ENCODE assay signal across 8 cellular contexts in genomic region chr20:17895641-17896246, GRCh38.
DNase-seq lines count a peak whose midpoint lies in the region; ATAC-seq lines count a peak whose summit lies in the region.

No MANE protein-coding gene starts in this region.

- DNase-seq in amniotic stem cell (lab: John Stamatoyannopoulos, UW) (peak; percentile 50), left lobe of liver (ENCODE audit: low spot score) (no peak), 8988T (no peak), HT-29 (ENCODE audit: low spot score) (no peak), cortex of kidney (lab: John Stamatoyannopoulos, UW) (no peak)
- peak; percentile 64 for DNase-seq in stimulated activated CD4-positive, alpha-beta T cell treated with anti-CD3 and anti-CD28 coated beads, Interleukin-4, amount 100 ng/mL, for 1 hour

- ATAC-seq in GM18868 (IDR thresholded peaks at IDR 0.05; ENCODE audit: unreplicated experiment) (peak; percentile 82), HG03432 (IDR thresholded peaks at IDR 0.05; ENCODE audit: unreplicated experiment) (peak; percentile 75), left lobe of liver (peak; percentile 22)

Comparison
In these comparisons a context has a peak if more than half of its experiments do, and no peak if none do; other contexts are left out.
1. ATAC-seq: peak in every context shown above with its lines; median percentile 82 in GM18868; 75 in HG03432; 22 in left lobe of liver.
2. DNase-seq: peak in amniotic stem cell (single experiment) and stimulated activated CD4-positive, alpha-beta T cell treated with anti-CD3 and anti-CD28 coated beads, Interleukin-4, amount 100 ng/mL, for 1 hour (single experiment); none in left lobe of liver (single experiment), 8988T (single experiment), HT-29 (single experiment) and cortex of kidney (single experiment).